Comparison of ENCODE assay signal across 24 cellular contexts in the genomic region with DNA sequence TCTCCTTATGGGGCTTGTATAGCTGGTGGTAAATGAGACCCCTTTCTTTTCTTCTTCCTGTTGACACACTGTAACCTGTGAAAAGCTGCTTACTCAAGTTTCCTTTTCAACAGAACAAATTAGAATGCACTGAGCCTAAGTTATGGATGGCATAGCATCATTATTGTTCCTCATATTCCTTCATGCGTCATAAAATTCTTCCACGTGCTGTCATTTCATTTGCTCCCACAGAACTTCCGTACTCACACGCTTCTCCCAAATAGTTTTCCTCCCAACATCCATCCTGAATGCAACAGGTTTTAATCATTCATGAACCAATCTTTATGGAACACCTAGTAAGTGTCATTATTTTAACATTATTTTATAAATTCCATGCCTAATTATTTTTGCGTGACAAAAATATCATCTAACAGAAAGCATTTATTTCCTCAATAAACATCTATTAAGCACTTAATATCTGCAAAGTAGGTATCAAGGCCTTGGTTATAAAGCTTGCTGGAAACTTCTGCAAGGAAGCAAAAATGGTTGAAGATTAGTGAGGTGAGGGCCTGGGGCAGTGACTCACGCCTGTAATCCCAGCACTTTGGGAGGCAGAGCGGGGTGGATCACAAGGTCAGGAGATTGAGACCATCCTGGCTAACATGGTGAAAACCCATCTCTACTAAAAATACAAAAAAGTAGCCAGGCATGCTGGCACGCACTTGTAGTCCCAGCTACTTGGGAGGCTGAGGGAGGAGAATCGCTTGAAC.
"Had no signal": no experiment of that assay in that cellular context is flagged by ENCODE, and none has a peak within 500 bp of the region (broad histone marks: within the 10 kb centered on the region; RNA-seq: fewer than 3 reads in every experiment).

No MANE protein-coding gene starts in this region.

- H3K27ac ChIP-seq: body of pancreas, coronary artery, gastroesophageal sphincter, neutrophil, ovary, right lobe of liver, upper lobe of left lung, vagina had no signal

- H3K36me3 Mint-ChIP-seq: activated CD8-positive, alpha-beta memory T cell treated with anti-CD3 and anti-CD28 coated beads, Interleukin-2, amount 10 ng/mL, durations not matched to agents 7 days and 5 days; activated naive CD4-positive, alpha-beta T cell treated with anti-CD3 and anti-CD28 coated beads, Interleukin-2, amount 50 U/mL, for 24 hours; T-cell had no signal

- H3K9me3 Mint-ChIP-seq: activated B cell treated with CpG ODN at 0.5 μM for 24 hours; activated naive CD4-positive, alpha-beta T cell treated with anti-CD3 and anti-CD28 coated beads, Interleukin-2, amount 50 U/mL, for 24 hours; activated T-helper 2 cell treated with anti-CD3 and anti-CD28 coated beads, Interferon-gamma antibody, Interleukin-2, Interleukin-4, amounts not matched to agents 10 μg/mL and 5 μg/mL and 100 μg/mL, durations not matched to agents 14 hours and 24 hours and 36 hours; effector memory CD8-positive, alpha-beta T cell; nephron progenitor cell; T-cell had no signal

- H3K27me3 Mint-ChIP-seq: activated B cell treated with CpG ODN at 0.5 μM for 24 hours; activated CD8-positive, alpha-beta memory T cell treated with anti-CD3 and anti-CD28 coated beads, Interleukin-2, amount 10 ng/mL, durations not matched to agents 7 days and 5 days; activated naive CD4-positive, alpha-beta T cell treated with anti-CD3 and anti-CD28 coated beads, Interleukin-2, amount 50 U/mL, for 24 hours; effector memory CD8-positive, alpha-beta T cell; progenitor cell of endocrine pancreas; T-cell had no signal

- H3K4me1 ChIP-seq: body of pancreas, gastroesophageal sphincter, right lobe of liver, upper lobe of left lung, vagina had no signal

- H3K4me3 Mint-ChIP-seq: activated B cell treated with CpG ODN at 0.5 μM for 24 hours; activated CD8-positive, alpha-beta memory T cell treated with anti-CD3 and anti-CD28 coated beads, Interleukin-2, amount 10 ng/mL, durations not matched to agents 7 days and 5 days; activated CD8-positive, alpha-beta T cell treated with anti-CD3 and anti-CD28 coated beads, Interleukin-2, amount 10 ng/mL, durations not matched to agents 7 days and 5 days; activated naive CD4-positive, alpha-beta T cell treated with anti-CD3 and anti-CD28 coated beads, Interleukin-2, amount 50 U/mL, for 24 hours; effector memory CD8-positive, alpha-beta T cell; nephron progenitor cell; T-cell had no signal

- H3K27me3 ChIP-seq: body of pancreas, gastroesophageal sphincter, neutrophil, ovary, right lobe of liver, upper lobe of left lung, vagina had no signal

- ATAC-seq: activated CD8-positive, alpha-beta memory T cell treated with anti-CD3 and anti-CD28 coated beads, Interleukin-2, amount 10 ng/mL, durations not matched to agents 7 days and 5 days; activated CD8-positive, alpha-beta T cell treated with anti-CD3 and anti-CD28 coated beads, Interleukin-2, amount 10 ng/mL, durations not matched to agents 7 days and 5 days; body of pancreas; effector memory CD8-positive, alpha-beta T cell; gastroesophageal sphincter; right lobe of liver; T-cell had no signal

- H3K27ac Mint-ChIP-seq: activated B cell treated with CpG ODN at 0.5 μM for 24 hours; activated CD8-positive, alpha-beta memory T cell treated with anti-CD3 and anti-CD28 coated beads, Interleukin-2, amount 10 ng/mL, durations not matched to agents 7 days and 5 days; activated CD8-positive, alpha-beta T cell treated with anti-CD3 and anti-CD28 coated beads, Interleukin-2, amount 10 ng/mL, durations not matched to agents 7 days and 5 days; activated naive CD4-positive, alpha-beta T cell treated with anti-CD3 and anti-CD28 coated beads, Interleukin-2, amount 50 U/mL, for 24 hours; activated T-helper 2 cell treated with anti-CD3 and anti-CD28 coated beads, Interferon-gamma antibody, Interleukin-2, Interleukin-4, amounts not matched to agents 10 μg/mL and 5 μg/mL and 100 μg/mL, durations not matched to agents 14 hours and 24 hours and 36 hours; effector memory CD8-positive, alpha-beta T cell; nephron progenitor cell; progenitor cell of endocrine pancreas; T-cell had no signal

- DNase-seq: activated B cell treated with CpG ODN at 0.5 μM for 24 hours; activated CD8-positive, alpha-beta memory T cell treated with anti-CD3 and anti-CD28 coated beads, Interleukin-2, amount 10 ng/mL, durations not matched to agents 7 days and 5 days; activated CD8-positive, alpha-beta T cell treated with anti-CD3 and anti-CD28 coated beads, Interleukin-2, amount 10 ng/mL, durations not matched to agents 7 days and 5 days; activated T-cell treated with anti-CD3 and anti-CD28 coated beads, Interleukin-2, amount 50 U/mL, for 48 hours; aorta; body of pancreas; cerebellar nuclear complex; effector memory CD8-positive, alpha-beta T cell; erythroblast; kidney; nephron progenitor cell; ovary; right lobe of liver; stimulated activated CD4-positive, alpha-beta T cell treated with anti-CD3 and anti-CD28 coated beads, Interleukin-2, amount 100 ng/mL, for 48 hours; stimulated activated naive CD4-positive, alpha-beta T cell treated with Interleukin-2 at 50 U/mL for 16 hours; T-cell; upper lobe of left lung had no signal

- H3K4me1 Mint-ChIP-seq: activated B cell treated with CpG ODN at 0.5 μM for 24 hours; activated CD8-positive, alpha-beta memory T cell treated with anti-CD3 and anti-CD28 coated beads, Interleukin-2, amount 10 ng/mL, durations not matched to agents 7 days and 5 days; activated naive CD4-positive, alpha-beta T cell treated with anti-CD3 and anti-CD28 coated beads, Interleukin-2, amount 50 U/mL, for 24 hours; nephron progenitor cell; T-cell had no signal

- H3K36me3 ChIP-seq: gastroesophageal sphincter, neutrophil, ovary, right lobe of liver, upper lobe of left lung, vagina had no signal

- H3K9me3 ChIP-seq: body of pancreas, gastroesophageal sphincter, neutrophil, ovary, right lobe of liver, upper lobe of left lung, vagina had no signal

- H3K4me3 ChIP-seq: body of pancreas, coronary artery, gastroesophageal sphincter, ovary, right lobe of liver, upper lobe of left lung, vagina had no signal
